Comparison of ENCODE assay signal across 14 cellular contexts in the genomic region with DNA sequence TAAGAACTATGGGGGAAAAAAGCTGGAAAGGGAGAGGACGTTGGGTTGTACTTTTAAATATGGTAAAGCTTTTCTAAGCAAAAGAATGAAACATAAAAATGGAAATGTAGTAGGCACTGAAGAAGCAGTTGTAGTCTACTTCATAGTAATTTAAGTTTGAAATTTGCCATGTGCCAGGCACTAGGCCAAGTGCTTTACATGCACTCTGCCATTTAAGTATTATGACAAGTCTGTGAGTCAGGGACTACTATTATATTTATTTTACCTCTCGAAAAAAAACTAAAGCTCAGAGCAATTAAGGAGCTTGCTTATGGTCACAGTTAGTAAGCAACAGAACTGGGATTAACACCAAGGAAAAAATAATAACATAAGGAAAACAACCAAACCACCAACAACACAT.
A peak's percentile ranks its signal among the peaks of the same experiment; 100 is the strongest.
DNase-seq lines count a peak whose midpoint lies in the region; ATAC-seq, FAIRE-seq and TF ChIP-seq lines count a peak whose summit lies in the region.
"Had no signal": no experiment of that assay in that cellular context is flagged by ENCODE, and none has a peak within 500 bp of the region (broad histone marks: within the 10 kb centered on the region; RNA-seq: fewer than 3 reads in every experiment).

No MANE protein-coding gene starts in this region.

- H3K4me2 ChIP-seq in osteoblast (ENCODE audit: insufficient read depth, low read length) = peak overlapping the region; percentile 48
- H3K4me2 ChIP-seq: hepatocyte had no signal

- H3K27ac ChIP-seq in osteoblast (ENCODE audit: low read depth, low read length) (no peak overlapping the region), pancreas (no peak overlapping the region)
- H3K27ac ChIP-seq: hepatocyte had no signal

- H3K36me3 ChIP-seq in osteoblast (ENCODE audit: insufficient read depth, low read length) = no peaks in the 10 kb centered on the region
- no peaks in the 10 kb centered on the region for H3K36me3 ChIP-seq in pancreas
- H3K36me3 ChIP-seq: tibial artery had no signal

- no peaks in the 10 kb centered on the region for H4K20me1 ChIP-seq in osteoblast (ENCODE audit: insufficient read depth, low read length)

- H3K9me3 ChIP-seq in osteoblast (ENCODE audit: low read depth, low read length) = no peaks in the 10 kb centered on the region
- H3K9me3 ChIP-seq in pancreas = no peaks in the 10 kb centered on the region
- H3K9me3 ChIP-seq: tibial artery had no signal

- FAIRE-seq in pancreas (lab: Jason Lieb, UNC) = no peak

- intact Hi-C loops in pancreas (cut with DNase I) = no loop called here

- DNase-seq in GM04504 (ENCODE audit: low read depth) = peak; percentile 23
- peak; percentile 38 for DNase-seq in NCI-H69 (lab: John Stamatoyannopoulos, UW)
- DNase-seq in dermis blood vessel endothelial cell = peak; percentile 54
- peak; percentile 46 for DNase-seq in osteoblast (ENCODE audit: insufficient read length, low spot score, missing footprints)
- DNase-seq in iPS-NIHi7 (ENCODE audit: extremely low spot score) = no peak
- no peak for DNase-seq in pancreas
- no peak for DNase-seq in RPMI8226
- DNase-seq: activated naive CD8-positive, alpha-beta T cell treated with anti-CD3 and anti-CD28 coated beads, Interleukin-2, amount 50 U/mL, for 24 hours; KG1; NCI-H2081 treated with DMSO at 0.1 percent for 48 hours; stimulated activated CD4-positive, alpha-beta T cell treated with anti-CD3 and anti-CD28 coated beads, Interleukin-12 subunit alpha, Interleukin-12 subunit beta, amount 100 ng/mL, for 4 hours; tibial artery had no signal

- WGBS in pancreas, 2 donors = 26 to 79% methylated on average over 2 of the region's 2 CpGs

- H3K4me1 ChIP-seq in osteoblast (ENCODE audit: insufficient read depth, low read length) (peaks cover 16% of the 10 kb centered on the region), pancreas (peaks cover 0 to 3% (median 0%) of the 10 kb centered on the region in 3 donors)

- H3K27me3 ChIP-seq in osteoblast (ENCODE audit: insufficient read depth, low read length) (no peaks in the 10 kb centered on the region), pancreas (no peaks in the 10 kb centered on the region)
- H3K27me3 ChIP-seq: hepatocyte, tibial artery had no signal

- H3K4me3 ChIP-seq in osteoblast (ENCODE audit: insufficient read depth, low read length) (no peak overlapping the region), pancreas (no peak overlapping the region)
- H3K4me3 ChIP-seq: hepatocyte, tibial artery had no signal

- H3K79me2 ChIP-seq in osteoblast (ENCODE audit: insufficient read depth, low read length) = no peaks in the 10 kb centered on the region
- H3K79me2 ChIP-seq: hepatocyte had no signal

- H2AFZ ChIP-seq in osteoblast (ENCODE audit: low read length) = no peak overlapping the region
- H2AFZ ChIP-seq: hepatocyte had no signal

- ATAC-seq in pancreas (no peak), GM19455 (IDR thresholded peaks at IDR 0.05; ENCODE audit: unreplicated experiment) (no peak)
- ATAC-seq: activated naive CD8-positive, alpha-beta T cell treated with anti-CD3 and anti-CD28 coated beads, Interleukin-2, amount 50 U/mL, for 24 hours had no signal

- TF ChIP-seq CTCF in osteoblast (IDR thresholded peaks at IDR 0.05; ENCODE audit: extremely low read depth, low read depth, low read length) = no peak
- no peak for TF ChIP-seq CTCF in pancreas (IDR thresholded peaks at IDR 0.05)

Comparison
In these comparisons a context has a peak if more than half of its experiments do, and no peak if none do; other contexts are left out.
1. DNase-seq: peak in GM04504 (single experiment), NCI-H69 (single experiment), dermis blood vessel endothelial cell (single experiment) and osteoblast (single experiment); none in iPS-NIHi7 (single experiment), pancreas (0 of 6) and RPMI8226 (single experiment).